In the genomic region with DNA sequence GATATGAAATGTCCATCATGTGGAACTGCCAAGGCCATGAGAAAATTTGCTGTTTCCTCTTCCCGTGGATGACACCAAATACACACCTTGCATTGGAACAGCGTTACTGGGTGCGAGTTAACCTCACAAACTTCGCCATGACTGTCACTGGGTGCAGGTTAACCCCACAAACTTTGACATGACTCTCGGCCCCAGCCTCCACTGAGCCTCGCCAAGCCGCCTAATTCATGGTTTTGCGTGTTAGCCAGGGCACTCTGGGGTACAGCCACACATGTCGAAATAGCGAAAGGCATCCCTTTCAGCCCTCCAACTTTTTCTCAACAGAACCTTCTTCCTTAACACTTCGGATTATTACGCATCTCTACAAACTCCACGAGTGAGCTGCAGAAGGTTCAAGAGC, we compare ENCODE assay signal across 10 cellular contexts. TPM values are rescaled to one million over a fixed set of nuclear protein-coding genes. Genes with fewer than 3 reads are reported as not detected.
A peak's percentile ranks its signal among the peaks of the same experiment; 100 is the strongest.
DNase-seq lines count a peak whose midpoint lies in the region; ATAC-seq and TF ChIP-seq lines count a peak whose summit lies in the region.
"Had no signal": no experiment of that assay in that cellular context is flagged by ENCODE, and none has a peak within 500 bp of the region (broad histone marks: within the 10 kb centered on the region; RNA-seq: fewer than 3 reads in every experiment).

No MANE protein-coding gene starts in this region.

- no peak for ATAC-seq in stimulated activated naive B cell treated with anti-CD40 and anti-IgM and Interleukin-4, amounts not matched to agents 10 μg/mL and 1 μg/mL and 100 μg/mL, for 72 hours (replicated peaks)

- no peak for TF ChIP-seq CTCF in foreskin fibroblast (IDR thresholded peaks at IDR 0.05; ENCODE audit: low read depth, low read length)

- H3K27ac Mint-ChIP-seq in activated CD4-positive, alpha-beta memory T cell treated with anti-CD3 and anti-CD28 coated beads, Interleukin-2, amount 10 ng/mL, durations not matched to agents 7 days and 5 days = peak overlapping the region; percentile 76
- H3K27ac Mint-ChIP-seq in stimulated activated naive B cell treated with anti-CD40 and anti-IgM and Interleukin-4, amounts not matched to agents 10 μg/mL and 1 μg/mL and 100 μg/mL, for 72 hours = no peak overlapping the region

- H3K9me3 Mint-ChIP-seq in activated CD4-positive, alpha-beta memory T cell treated with anti-CD3 and anti-CD28 coated beads, Interleukin-2, amount 10 ng/mL, durations not matched to agents 7 days and 5 days = no peaks in the 10 kb centered on the region
- H3K9me3 Mint-ChIP-seq in stimulated activated naive B cell treated with anti-CD40 and anti-IgM and Interleukin-4, amounts not matched to agents 10 μg/mL and 1 μg/mL and 100 μg/mL, for 72 hours = no peaks in the 10 kb centered on the region

- POLR2A ChIA-PET in activated CD4-positive, alpha-beta memory T cell treated with anti-CD3 and anti-CD28 coated beads, Interleukin-2, amount 10 ng/mL, durations not matched to agents 7 days and 5 days (lab: Charles Lee) = no interaction called here

- peaks cover 49% of the 10 kb centered on the region for H3K4me1 Mint-ChIP-seq in activated CD4-positive, alpha-beta memory T cell treated with anti-CD3 and anti-CD28 coated beads, Interleukin-2, amount 10 ng/mL, durations not matched to agents 7 days and 5 days
- peaks cover 19 to 46% of the 10 kb centered on the region in 2 donors for H3K4me1 Mint-ChIP-seq in stimulated activated naive B cell treated with anti-CD40 and anti-IgM and Interleukin-4, amounts not matched to agents 10 μg/mL and 1 μg/mL and 100 μg/mL, for 72 hours

- H3K36me3 Mint-ChIP-seq in activated CD4-positive, alpha-beta memory T cell treated with anti-CD3 and anti-CD28 coated beads, Interleukin-2, amount 10 ng/mL, durations not matched to agents 7 days and 5 days (ENCODE audit: low read depth) = peaks cover 31% of the 10 kb centered on the region
- H3K36me3 Mint-ChIP-seq in stimulated activated naive B cell treated with anti-CD40 and anti-IgM and Interleukin-4, amounts not matched to agents 10 μg/mL and 1 μg/mL and 100 μg/mL, for 72 hours = peaks cover 11 to 19% of the 10 kb centered on the region in 2 donors

- CTCF ChIA-PET in activated CD4-positive, alpha-beta memory T cell treated with anti-CD3 and anti-CD28 coated beads, Interleukin-2, amount 10 ng/mL, durations not matched to agents 7 days and 5 days (lab: Charles Lee) = no interaction called here

- no peaks in the 10 kb centered on the region for H3K27me3 Mint-ChIP-seq in activated CD4-positive, alpha-beta memory T cell treated with anti-CD3 and anti-CD28 coated beads, Interleukin-2, amount 10 ng/mL, durations not matched to agents 7 days and 5 days
- H3K27me3 Mint-ChIP-seq in stimulated activated naive B cell treated with anti-CD40 and anti-IgM and Interleukin-4, amounts not matched to agents 10 μg/mL and 1 μg/mL and 100 μg/mL, for 72 hours = no peaks in the 10 kb centered on the region

- H3K4me3 ChIP-seq in foreskin fibroblast (ENCODE audit: low read depth in 1 of 2, low read length in 2 of 2) = peak overlapping the region; percentile 44 to 61

- peak; percentile 8 for DNase-seq in activated T-cell treated with anti-CD3 and anti-CD28 coated beads, Interleukin-2, amount 50 U/mL, for 1 hour
- DNase-seq in activated T-cell treated with anti-CD3 and anti-CD28 coated beads for 4 hours = no peak
- DNase-seq in activated CD4-positive, alpha-beta memory T cell treated with anti-CD3 and anti-CD28 coated beads, Interleukin-2, amount 10 ng/mL, durations not matched to agents 7 days and 5 days = no peak
- no peak for DNase-seq in foreskin fibroblast
- no peak for DNase-seq in stimulated activated naive B cell treated with anti-CD40 and anti-IgM and Interleukin-4, amounts not matched to agents 10 μg/mL and 1 μg/mL and 100 μg/mL, for 72 hours
- no peak for DNase-seq in globus pallidus (ENCODE audit: low spot score)
- no peak for DNase-seq in NCI-H187 treated with DMSO at 0.1 percent for 48 hours (lab: John Stamatoyannopoulos, UW)
- DNase-seq in NCI-H1436 treated with DMSO at 0.1 percent for 48 hours (lab: John Stamatoyannopoulos, UW) = no peak
- DNase-seq: cortex of kidney, tibial artery had no signal

- peak overlapping the region; percentile 80 for H3K4me3 Mint-ChIP-seq in activated CD4-positive, alpha-beta memory T cell treated with anti-CD3 and anti-CD28 coated beads, Interleukin-2, amount 10 ng/mL, durations not matched to agents 7 days and 5 days
- H3K4me3 Mint-ChIP-seq in stimulated activated naive B cell treated with anti-CD40 and anti-IgM and Interleukin-4, amounts not matched to agents 10 μg/mL and 1 μg/mL and 100 μg/mL, for 72 hours = peak overlapping the region; percentile 13 to 75

RNA-seq across cellular contexts. Expression of a gene that starts 10.6 kb away (rescaled TPM):
- 10 to 100 TPM; 35.9 to 39.8 TPM for total RNA-seq in activated CD4-positive, alpha-beta memory T cell treated with anti-CD3 and anti-CD28 coated beads, Interleukin-2, amount 10 ng/mL, durations not matched to agents 7 days and 5 days

RNA-seq across cellular contexts. Expression of a gene that starts 48.3 kb away (rescaled TPM):
- total RNA-seq in activated CD4-positive, alpha-beta memory T cell treated with anti-CD3 and anti-CD28 coated beads, Interleukin-2, amount 10 ng/mL, durations not matched to agents 7 days and 5 days = 1 to 10 TPM; 1.6 to 1.8 TPM
